Comparison of ENCODE assay signal across 8 cellular contexts in genomic region chr9:133421615-133422542, GRCh38. TPM values are rescaled to one million over a fixed set of nuclear protein-coding genes. Genes with fewer than 3 reads are reported as not detected.
A peak's percentile ranks its signal among the peaks of the same experiment; 100 is the strongest.
DNase-seq lines count a peak whose midpoint lies in the region; ATAC-seq and TF ChIP-seq lines count a peak whose summit lies in the region.

ADAMTS13 (plus strand) TSS chr9:133422367; CDS start chr9:133422444, 77 bp downstream.

- DNase-seq in G401 (ENCODE audit: low spot score): peak; percentile 30
- DNase-seq in HFF-Myc (ENCODE audit: extremely low read depth, low read depth): no peak
- peak; percentile 69 for DNase-seq in activated naive CD8-positive, alpha-beta T cell treated with anti-CD3 and anti-CD28 coated beads for 36 hours
- no peak for DNase-seq in nephron progenitor cell
- no peak for DNase-seq in HuH-7 (ENCODE audit: low spot score)
- no peak for DNase-seq in NCI-H187 treated with DMSO at 0.1 percent for 48 hours (lab: John Stamatoyannopoulos, UW)

- peak within 1 kb of the TSS; percentile 54 for H3K27ac Mint-ChIP-seq in activated naive CD8-positive, alpha-beta T cell treated with anti-CD3 and anti-CD28 coated beads for 36 hours
- peak within 1 kb of the TSS; percentile 66 for H3K27ac Mint-ChIP-seq in nephron progenitor cell

- no peak for ATAC-seq in HG03354 (IDR thresholded peaks at IDR 0.05; ENCODE audit: poor library complexity, severe bottlenecking, unreplicated experiment)
- no peak for ATAC-seq in HG03565 (IDR thresholded peaks at IDR 0.05; ENCODE audit: unreplicated experiment)

- in situ Hi-C loops in G401 (cut with HindIII; ENCODE audit: low sequenced_read_pairs): no loop called here

- TF ChIP-seq CTCF in HFF-Myc (IDR thresholded peaks at IDR 0.05; ENCODE audit: low read depth, low read length, missing control alignments) (peak; percentile 33), nephron progenitor cell (IDR thresholded peaks at IDR 0.05) (peak; percentile 10)

- no peak within 1 kb of the TSS for H3K4me3 Mint-ChIP-seq in activated naive CD8-positive, alpha-beta T cell treated with anti-CD3 and anti-CD28 coated beads for 36 hours
- H3K4me3 Mint-ChIP-seq in nephron progenitor cell: no peak within 1 kb of the TSS

- H3K36me3 Mint-ChIP-seq in activated naive CD8-positive, alpha-beta T cell treated with anti-CD3 and anti-CD28 coated beads for 36 hours: peaks cover 8% of the 10 kb centered on the region
- peaks cover 6% of the 10 kb centered on the region for H3K36me3 Mint-ChIP-seq in nephron progenitor cell (ENCODE audit: low read depth)

- H3K4me1 Mint-ChIP-seq in activated naive CD8-positive, alpha-beta T cell treated with anti-CD3 and anti-CD28 coated beads for 36 hours: peaks cover 24% of the 10 kb centered on the region
- H3K4me1 Mint-ChIP-seq in nephron progenitor cell: peaks cover 48% of the 10 kb centered on the region

- H3K9me3 Mint-ChIP-seq in activated naive CD8-positive, alpha-beta T cell treated with anti-CD3 and anti-CD28 coated beads for 36 hours: no peaks in the 10 kb centered on the region
- peaks cover 19% of the 10 kb centered on the region for H3K9me3 Mint-ChIP-seq in nephron progenitor cell

- H3K27me3 Mint-ChIP-seq in activated naive CD8-positive, alpha-beta T cell treated with anti-CD3 and anti-CD28 coated beads for 36 hours: peaks cover 16% of the 10 kb centered on the region
- H3K27me3 Mint-ChIP-seq in nephron progenitor cell (ENCODE audit: low read depth, poor library complexity): peaks cover 5% of the 10 kb centered on the region

- H3K4me3 ChIP-seq in HFF-Myc (replicated peaks; ENCODE audit: low read depth, low read length): no peak within 1 kb of the TSS

RNA-seq across cellular contexts. Expression of gene ADAMTS13, which starts in this region (rescaled TPM):
- total RNA-seq in G401 (2014; rRNA removed; shearing (Covaris generic)): 1.4 and 2.3 TPM in 2 replicates
- 1 to 10 TPM; 1.0 to 1.5 TPM for total RNA-seq in activated naive CD8-positive, alpha-beta T cell treated with anti-CD3 and anti-CD28 coated beads for 36 hours

Comparison
In these comparisons a context has a peak if more than half of its experiments do, and no peak if none do; other contexts are left out.
1. DNase-seq: peak in G401 (single experiment) and activated naive CD8-positive, alpha-beta T cell treated with anti-CD3 and anti-CD28 coated beads for 36 hours (single experiment); none in HFF-Myc (single experiment), nephron progenitor cell (single experiment), HuH-7 (single experiment) and NCI-H187 treated with DMSO at 0.1 percent for 48 hours (single experiment).